Comparison of ENCODE assay signal across 18 cellular contexts in genomic region chr17:65037157-65037556, GRCh38. TPM values are rescaled to one million over a fixed set of nuclear protein-coding genes. Genes with fewer than 3 reads are reported as not detected.
A peak's percentile ranks its signal among the peaks of the same experiment; 100 is the strongest.
DNase-seq lines count a peak whose midpoint lies in the region; ATAC-seq, FAIRE-seq and TF ChIP-seq lines count a peak whose summit lies in the region.
"Had no signal": no experiment of that assay in that cellular context is flagged by ENCODE, and none has a peak within 500 bp of the region (broad histone marks: within the 10 kb centered on the region; RNA-seq: fewer than 3 reads in every experiment).

No MANE protein-coding gene starts in this region.

- H3K9me3 ChIP-seq in cardiac muscle cell (ENCODE audit: low read depth) (no peaks in the 10 kb centered on the region), right cardiac atrium (ENCODE audit: control insufficient read depth, low read length) (no peaks in the 10 kb centered on the region), spleen (no peaks in the 10 kb centered on the region)
- H3K9me3 ChIP-seq: tibial artery had no signal

- peaks cover 25% of the 10 kb centered on the region for H3K36me3 Mint-ChIP-seq in T-cell
- peaks cover 59% of the 10 kb centered on the region for H3K36me3 Mint-ChIP-seq in effector memory CD8-positive, alpha-beta T cell (ENCODE audit: insufficient read depth)

- H3K4me3 ChIP-seq in cardiac muscle cell (no peak overlapping the region), right cardiac atrium (ENCODE audit: low read length) (no peak overlapping the region), spleen (no peak overlapping the region)
- H3K4me3 ChIP-seq: SK-N-MC, tibial artery had no signal

- POLR2A ChIA-PET in T-cell (lab: Charles Lee): no interaction called here

- no peak for FAIRE-seq in urothelium cell line (lab: Jason Lieb, UNC)

- DNase-seq in cardiac muscle cell (ENCODE audit: low read depth in 1 of 2, low spot score in 1 of 2) (no peak), right cardiac atrium (no peak), T-cell (no peak), spleen (no peak), urothelium cell line (ENCODE audit: low spot score) (no peak), kidney glomerular epithelial cell (lab: John Stamatoyannopoulos, UW) (no peak)
- no peak for DNase-seq in effector memory CD8-positive, alpha-beta T cell
- DNase-seq: activated T-cell treated with anti-CD3 and anti-CD28 coated beads, Interleukin-2, amount 50 U/mL, for 48 hours; DMS153; effector CD4-positive, alpha-beta T cell; midbrain; NCI-H1092 treated with DMSO at 0.1 percent for 48 hours; NCI-H226; OCI-M1; tibial artery had no signal

- peak overlapping the region in 1 of 3 donors; percentile 15 for H3K4me3 Mint-ChIP-seq in T-cell
- peak overlapping the region in 1 of 2 donors; percentile 66 for H3K4me3 Mint-ChIP-seq in effector memory CD8-positive, alpha-beta T cell

- H3K9me3 Mint-ChIP-seq in T-cell: no peaks in the 10 kb centered on the region
- no peaks in the 10 kb centered on the region for H3K9me3 Mint-ChIP-seq in effector memory CD8-positive, alpha-beta T cell

- 78% methylated on average over 3 of the region's 3 CpGs for WGBS in right cardiac atrium
- WGBS in spleen, 5 donors: 57 to 69% (median 61%) methylated on average over 3 of the region's 3 CpGs

- peaks cover 74 to 79% (median 77%) of the 10 kb centered on the region in 3 donors for H3K4me1 Mint-ChIP-seq in T-cell
- peaks cover 51 to 70% of the 10 kb centered on the region in 2 donors for H3K4me1 Mint-ChIP-seq in effector memory CD8-positive, alpha-beta T cell (ENCODE audit: low read depth in 2 of 2)

- no peak for TF ChIP-seq CTCF in cardiac muscle cell (IDR thresholded peaks at IDR 0.05; ENCODE audit: low read depth, low read length)
- TF ChIP-seq CTCF in spleen (IDR thresholded peaks at IDR 0.05 in 8 of 11, conservative IDR thresholded peaks at IDR 0.05 in 3 of 11): no peak

- H3K27ac Mint-ChIP-seq in T-cell: peak overlapping the region; percentile 66 to 70
- peak overlapping the region; percentile 94 to 99 for H3K27ac Mint-ChIP-seq in effector memory CD8-positive, alpha-beta T cell

- no peaks in the 10 kb centered on the region for H3K27me3 Mint-ChIP-seq in T-cell
- no peaks in the 10 kb centered on the region for H3K27me3 Mint-ChIP-seq in effector memory CD8-positive, alpha-beta T cell

- H3K27me3 ChIP-seq in cardiac muscle cell: no peaks in the 10 kb centered on the region
- H3K27me3 ChIP-seq in right cardiac atrium (ENCODE audit: control insufficient read depth, insufficient read depth): no peaks in the 10 kb centered on the region
- no peaks in the 10 kb centered on the region for H3K27me3 ChIP-seq in spleen (replicated peaks in 1 of 7)
- H3K27me3 ChIP-seq: tibial artery had no signal

- no peak for TF ChIP-seq POLR2A in spleen (IDR thresholded peaks at IDR 0.05)

- H3K36me3 ChIP-seq in cardiac muscle cell (no peaks in the 10 kb centered on the region), spleen (no peaks in the 10 kb centered on the region)
- H3K36me3 ChIP-seq: tibial artery had no signal

- peaks cover 20% of the 10 kb centered on the region for H3K4me1 ChIP-seq in cardiac muscle cell (ENCODE audit: low read depth)
- H3K4me1 ChIP-seq in right cardiac atrium (ENCODE audit: control insufficient read depth, insufficient read depth, low read length): peaks cover 21% of the 10 kb centered on the region
- peaks cover 80 to 100% (median 98%) of the 10 kb centered on the region in 6 donors for H3K4me1 ChIP-seq in spleen

- H3K27ac ChIP-seq in cardiac muscle cell (peak overlapping the region; percentile 78), right cardiac atrium (ENCODE audit: low read length) (no peak overlapping the region), spleen (peak overlapping the region in 7 of 8 donors; percentile 6 to 100 (median 40))
- H3K27ac ChIP-seq: SK-N-MC, tibial artery had no signal

- ATAC-seq in right cardiac atrium (no peak), T-cell (replicated peaks in 1 of 4) (no peak), HG02885 (IDR thresholded peaks at IDR 0.05; ENCODE audit: poor library complexity, unreplicated experiment) (no peak)
- no peak for ATAC-seq in effector memory CD8-positive, alpha-beta T cell (replicated peaks)
- ATAC-seq: activated CD4-positive, CD25-positive, alpha-beta regulatory T cell treated with anti-CD3 and anti-CD28 coated beads, Interleukin-2, amount 50 U/mL, for 24 hours had no signal

- intact Hi-C loops in right cardiac atrium (cut with DNase I) (no loop called here), spleen (cut with DNase I; ENCODE audit: low total_unique reads) (no loop called here)

- CTCF ChIA-PET in T-cell (lab: Charles Lee): no interaction called here

RNA-seq across cellular contexts. Expression of gene GNA13, which starts 19.4 kb away (rescaled TPM):
- total RNA-seq in cardiac muscle cell: 22.7 and 30.9 TPM in 2 replicates
- polyA plus RNA-seq in cardiac muscle cell: 18.0 and 21.0 TPM in 2 replicates
- 10 to 100 TPM; 25.4 to 30.1 (median 27.2) TPM for total RNA-seq in right cardiac atrium
- polyA plus RNA-seq in right cardiac atrium: 11.7 TPM
- 100 to 1,000 TPM in 1 of 5 donors, 10 to 100 TPM in 4; 77.3 to 109 (median 89.3) TPM for total RNA-seq in T-cell
- 100 to 1,000 TPM in 3 of 7 donors, 10 to 100 TPM in 4; 69.5 to 125 (median 84.5) TPM for total RNA-seq in spleen
- polyA plus RNA-seq in spleen: 10 to 100 TPM; 20.5 to 37.5 (median 25.4) TPM
